In genomic region chrX:43064096-43064495, GRCh38 we compare ENCODE assay signal across 20 cellular contexts.
"Had no signal": no experiment of that assay in that cellular context is flagged by ENCODE, and none has a peak within 500 bp of the region (broad histone marks: within the 10 kb centered on the region; RNA-seq: fewer than 3 reads in every experiment).

No MANE protein-coding gene starts in this region.

- DNase-seq: cerebellar nuclear complex; heart right ventricle; immature natural killer cell; kidney; left colon; left ventricle myocardium superior; mucosa of descending colon; naive thymus-derived CD8-positive, alpha-beta T cell; posterior cingulate gyrus; spleen; stimulated activated CD4-positive, alpha-beta T cell treated with anti-CD3 and anti-CD28 coated beads, Interleukin-15, amount 100 ng/mL, for 24 hours; stimulated activated CD4-positive, alpha-beta T cell treated with anti-CD3 and anti-CD28 coated beads, Interleukin-1b, Interleukin-23, amount 100 ng/mL, for 48 hours; stimulated activated CD4-positive, alpha-beta T cell treated with anti-CD3 and anti-CD28 coated beads, Interleukin-4, amount 100 ng/mL, for 24 hours; stimulated activated naive B cell treated with anti-CD40 and anti-IgM and Interleukin-4, amounts not matched to agents 10 μg/mL and 1 μg/mL and 100 μg/mL, for 72 hours; stimulated activated naive CD8-positive, alpha-beta T cell treated with anti-CD3 and anti-CD28 coated beads, Interleukin-15, amount 100 ng/mL, for 72 hours; testis had no signal

- H3K4me1 ChIP-seq: heart right ventricle, spleen, testis, tibial nerve had no signal

- FAIRE-seq: colon, frontal cortex had no signal

- H3K27me3 ChIP-seq: spleen, testis had no signal

- H3K36me3 ChIP-seq: heart right ventricle, spleen, tibial nerve had no signal

- H3K9me3 ChIP-seq: heart right ventricle, mucosa of descending colon, spleen, testis, tibial nerve had no signal

- H3K4me3 ChIP-seq: heart right ventricle, lung, mucosa of descending colon, spleen, testis, tibial nerve had no signal

- H3K27ac ChIP-seq: heart right ventricle, spleen, testis, tibial nerve had no signal
